ENCODE assay signal across 9 cellular contexts in genomic region chr1:182389619-182390047, GRCh38. TPM values are rescaled to one million over a fixed set of nuclear protein-coding genes. Genes with fewer than 3 reads are reported as not detected.
DNase-seq lines count a peak whose midpoint lies in the region; ATAC-seq and TF ChIP-seq lines count a peak whose summit lies in the region.
"Had no signal": no experiment of that assay in that cellular context is flagged by ENCODE, and none has a peak within 500 bp of the region (broad histone marks: within the 10 kb centered on the region; RNA-seq: fewer than 3 reads in every experiment).

No MANE protein-coding gene starts in this region.

- H3K9me3 ChIP-seq in esophagus muscularis mucosa, result no peaks in the 10 kb centered on the region
- H3K9me3 ChIP-seq in neutrophil, result peaks cover 15% of the 10 kb centered on the region

- H3K4me1 Mint-ChIP-seq in activated T-cell treated with anti-CD3 and anti-CD28 coated beads, Interleukin-2, amount 50 U/mL, for 4 hours (ENCODE audit: low read depth), result peaks cover 23% of the 10 kb centered on the region

- TF ChIP-seq POLR2A in esophagus muscularis mucosa (IDR thresholded peaks at IDR 0.05; ENCODE audit: low read depth), result peak; percentile 6

- peaks cover 47 to 66% (median 55%) of the 10 kb centered on the region in 4 donors for H3K4me1 ChIP-seq in esophagus muscularis mucosa
- peaks cover 45 to 55% of the 10 kb centered on the region in 2 experiments for H3K4me1 ChIP-seq in neutrophil (ENCODE audit: control insufficient read depth in 1 of 2, insufficient read depth in 1 of 2, low read depth in 1 of 2, low read length in 1 of 2)

- 5% methylated on average over 13 of the region's 13 CpGs for WGBS in esophagus muscularis mucosa

- TF ChIP-seq EP300 in esophagus muscularis mucosa (IDR thresholded peaks at IDR 0.05), result no peak

- H3K36me3 ChIP-seq in esophagus muscularis mucosa (peaks cover 46 to 59% (median 53%) of the 10 kb centered on the region in 4 donors), neutrophil (peaks cover 57% of the 10 kb centered on the region)

- H3K36me3 Mint-ChIP-seq in activated T-cell treated with anti-CD3 and anti-CD28 coated beads, Interleukin-2, amount 50 U/mL, for 4 hours (ENCODE audit: insufficient read depth), result peaks cover 15% of the 10 kb centered on the region

- TF ChIP-seq CTCF in esophagus muscularis mucosa (IDR thresholded peaks at IDR 0.05) (no peak), neutrophil (IDR thresholded peaks at IDR 0.05) (no peak)

- H3K27ac ChIP-seq in esophagus muscularis mucosa (replicated peaks in 1 of 4) (peak overlapping the region; percentile 97 to 99 (median 98)), neutrophil (peak overlapping the region; percentile 97)

- no peaks in the 10 kb centered on the region for H3K9me3 Mint-ChIP-seq in activated T-cell treated with anti-CD3 and anti-CD28 coated beads, Interleukin-2, amount 50 U/mL, for 4 hours

- DNase-seq in activated T-cell treated with anti-CD3 and anti-CD28 coated beads, Interleukin-2, amount 50 U/mL, for 4 hours, result no peak
- no peak for DNase-seq in activated T-cell treated with anti-CD3 and anti-CD28 coated beads, Interleukin-2, amount 50 U/mL, for 1 hour
- DNase-seq in SKM-1 (lab: John Stamatoyannopoulos, UW; ENCODE audit: unreplicated experiment) (peak; percentile 44), esophagus muscularis mucosa (ENCODE audit: extremely low spot score) (no peak), NCI-H2081 (lab: John Stamatoyannopoulos, UW) (no peak), cortex of kidney (lab: John Stamatoyannopoulos, UW) (no peak)

- intact Hi-C loops in esophagus muscularis mucosa (cut with DNase I), result loop anchor here (2.0 to 10.0 kb wide), 3 partner anchors 99 to 1245 kb away; partner anchors contain the start of gene ARPC5

- H3K4me3 Mint-ChIP-seq in activated T-cell treated with anti-CD3 and anti-CD28 coated beads, Interleukin-2, amount 50 U/mL, for 4 hours, result peak overlapping the region; percentile 94

- H3K27me3 ChIP-seq in esophagus muscularis mucosa, result peaks cover 0 to 4% (median 0%) of the 10 kb centered on the region in 4 donors
- no peaks in the 10 kb centered on the region for H3K27me3 ChIP-seq in neutrophil

- no peaks in the 10 kb centered on the region for H3K27me3 Mint-ChIP-seq in activated T-cell treated with anti-CD3 and anti-CD28 coated beads, Interleukin-2, amount 50 U/mL, for 4 hours (ENCODE audit: low read depth)

- no peak for ATAC-seq in activated T-cell treated with anti-CD3 and anti-CD28 coated beads, Interleukin-2, amount 50 U/mL, for 4 hours
- no peak for ATAC-seq in HG03139 (IDR thresholded peaks at IDR 0.05; ENCODE audit: unreplicated experiment)

- H3K4me3 ChIP-seq in esophagus muscularis mucosa (peak overlapping the region; percentile 83 to 96 (median 96)), neutrophil (ENCODE audit: low read depth in 1 of 2, low read length in 1 of 2) (peak overlapping the region; percentile 83 to 99)

RNA-seq across cellular contexts. Expression of gene GLUL, which starts 2.0 kb away (rescaled TPM):
- 10 to 100 TPM; 34.4 to 52.5 (median 40.5) TPM for total RNA-seq in activated T-cell treated with anti-CD3 and anti-CD28 coated beads, Interleukin-2, amount 50 U/mL, for 4 hours
- total RNA-seq in esophagus muscularis mucosa, result 1,000 to 10,000 TPM; 2,071 to 4,011 (median 3,051) TPM

RNA-seq across cellular contexts. Expression of gene TEDDM1, which starts 10.8 kb away (rescaled TPM):
- total RNA-seq in activated T-cell treated with anti-CD3 and anti-CD28 coated beads, Interleukin-2, amount 50 U/mL, for 4 hours, result not detected
- total RNA-seq in esophagus muscularis mucosa, result not detected
- total RNA-seq: glomerular endothelial cell had no signal

Comparison
In these comparisons a context has a peak if more than half of its experiments do, and no peak if none do; other contexts are left out.
1. RNA of gene GLUL, which starts 2.0 kb away (total RNA-seq): 2,071 to 4,011 TPM in esophagus muscularis mucosa; 34.4 to 52.5 TPM in activated T-cell treated with anti-CD3 and anti-CD28 coated beads, Interleukin-2, amount 50 U/mL, for 4 hours; every median in the first group is over 10 times any median in the second.